In the genomic region with DNA sequence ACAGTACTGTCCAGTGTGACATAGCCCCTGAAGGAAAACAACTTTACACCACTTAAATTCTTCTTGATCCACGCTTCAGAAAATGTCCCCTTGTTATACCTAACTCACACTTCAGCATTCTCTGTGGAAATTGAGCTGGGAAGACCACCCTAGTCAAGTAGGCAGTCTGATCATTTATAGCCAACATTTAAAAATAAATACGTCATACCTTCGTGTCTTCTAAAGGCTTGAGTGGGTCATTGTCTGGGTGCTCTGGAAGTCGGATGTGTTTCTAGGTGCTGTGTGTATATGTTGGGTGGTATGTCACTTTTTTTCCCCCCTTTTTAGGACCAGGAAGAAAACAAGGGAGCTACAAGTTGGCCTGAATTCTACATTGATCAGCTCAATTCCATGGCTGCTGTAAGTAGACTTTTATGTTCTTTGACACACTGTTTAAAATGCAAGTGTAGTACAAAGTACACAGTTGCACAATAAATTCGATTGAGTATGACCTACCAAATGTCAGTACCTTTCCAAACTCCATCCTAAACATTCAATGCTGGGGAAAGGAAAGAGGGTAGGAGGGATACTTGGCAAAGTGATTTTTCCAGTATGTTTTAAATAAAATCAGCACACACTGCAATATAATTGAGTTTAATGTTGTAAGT, we compare ENCODE assay signal across 1 cellular context.
TF ChIP-seq lines count a peak whose summit lies in the region.

No MANE protein-coding gene starts in this region.

TF ChIP-seq in HepG2, 621 proteins besides CTCF, POLR2A, EP300 and RAD21 (continued from another document and continues in another):
- TF ChIP-seq, protein P1, sequence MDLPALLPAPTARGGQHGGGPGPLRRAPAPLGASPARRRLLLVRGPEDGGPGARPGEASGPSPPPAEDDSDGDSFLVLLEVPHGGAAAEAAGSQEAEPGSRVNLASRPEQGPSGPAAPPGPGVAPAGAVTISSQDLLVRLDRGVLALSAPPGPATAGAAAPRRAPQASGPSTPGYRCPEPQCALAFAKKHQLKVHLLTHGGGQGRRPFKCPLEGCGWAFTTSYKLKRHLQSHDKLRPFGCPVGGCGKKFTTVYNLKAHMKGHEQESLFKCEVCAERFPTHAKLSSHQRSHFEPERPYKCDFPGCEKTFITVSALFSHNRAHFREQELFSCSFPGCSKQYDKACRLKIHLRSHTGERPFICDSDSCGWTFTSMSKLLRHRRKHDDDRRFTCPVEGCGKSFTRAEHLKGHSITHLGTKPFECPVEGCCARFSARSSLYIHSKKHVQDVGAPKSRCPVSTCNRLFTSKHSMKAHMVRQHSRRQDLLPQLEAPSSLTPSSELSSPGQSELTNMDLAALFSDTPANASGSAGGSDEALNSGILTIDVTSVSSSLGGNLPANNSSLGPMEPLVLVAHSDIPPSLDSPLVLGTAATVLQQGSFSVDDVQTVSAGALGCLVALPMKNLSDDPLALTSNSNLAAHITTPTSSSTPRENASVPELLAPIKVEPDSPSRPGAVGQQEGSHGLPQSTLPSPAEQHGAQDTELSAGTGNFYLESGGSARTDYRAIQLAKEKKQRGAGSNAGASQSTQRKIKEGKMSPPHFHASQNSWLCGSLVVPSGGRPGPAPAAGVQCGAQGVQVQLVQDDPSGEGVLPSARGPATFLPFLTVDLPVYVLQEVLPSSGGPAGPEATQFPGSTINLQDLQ (CRISPR knock-in tag; IDR thresholded peaks at IDR 0.05), result no peak
- TF ChIP-seq CBFB (CRISPR knock-in tag; IDR thresholded peaks at IDR 0.05) (no peak), ZNF556 (CRISPR knock-in tag; IDR thresholded peaks at IDR 0.05; ENCODE audit: borderline replicate concordance) (no peak; the same call in 1 of the 2 replicates), TCF12 (IDR thresholded peaks at IDR 0.05) (no peak), TCF12 (CRISPR knock-in tag; IDR thresholded peaks at IDR 0.05) (no peak), ZNF766 (CRISPR knock-in tag; IDR thresholded peaks at IDR 0.05; ENCODE audit: borderline replicate concordance) (no peak), ZNF788 (CRISPR knock-in tag; IDR thresholded peaks at IDR 0.05; ENCODE audit: borderline replicate concordance) (no peak), ZNF761 (CRISPR knock-in tag; conservative IDR thresholded peaks at IDR 0.05) (no peak), CENPBD1 (CRISPR knock-in tag; IDR thresholded peaks at IDR 0.05; ENCODE audit: borderline replicate concordance, low read depth) (no peak), ZNF441 (CRISPR knock-in tag; IDR thresholded peaks at IDR 0.05; ENCODE audit: borderline replicate concordance) (no peak), PHF8 (CRISPR knock-in tag; IDR thresholded peaks at IDR 0.05) (no peak), GATAD1 (CRISPR knock-in tag; IDR thresholded peaks at IDR 0.05) (no peak), ZSCAN21 (CRISPR knock-in tag; IDR thresholded peaks at IDR 0.05; ENCODE audit: borderline replicate concordance) (no peak), ZNF597 (CRISPR knock-in tag; IDR thresholded peaks at IDR 0.05) (no peak), ZNF562 (CRISPR knock-in tag; IDR thresholded peaks at IDR 0.05; ENCODE audit: borderline replicate concordance) (no peak), BRCA1 (CRISPR knock-in tag; IDR thresholded peaks at IDR 0.05) (no peak), TBX3 (IDR thresholded peaks at IDR 0.05; ENCODE audit: borderline replicate concordance) (no peak), ZNF598 (CRISPR knock-in tag; IDR thresholded peaks at IDR 0.05; ENCODE audit: borderline replicate concordance) (no peak), MTA3 (CRISPR knock-in tag; IDR thresholded peaks at IDR 0.05) (no peak), ZNF180 (CRISPR knock-in tag; IDR thresholded peaks at IDR 0.05; ENCODE audit: borderline replicate concordance, low read depth) (no peak), ZNF782 (CRISPR knock-in tag; IDR thresholded peaks at IDR 0.05; ENCODE audit: borderline replicate concordance) (no peak), YEATS2 (CRISPR knock-in tag; IDR thresholded peaks at IDR 0.05; ENCODE audit: borderline replicate concordance) (no peak), MIXL1 (CRISPR knock-in tag; IDR thresholded peaks at IDR 0.05) (peak; percentile 76), RELA (CRISPR knock-in tag; IDR thresholded peaks at IDR 0.05) (no peak), NFATC3 (CRISPR knock-in tag; IDR thresholded peaks at IDR 0.05) (no peak), KAT2B (IDR thresholded peaks at IDR 0.05; ENCODE audit: borderline replicate concordance, low read depth, low read length) (no peak), ZNF510 (CRISPR knock-in tag; IDR thresholded peaks at IDR 0.05; ENCODE audit: low read depth) (no peak), PLSCR1 (CRISPR knock-in tag; IDR thresholded peaks at IDR 0.05; ENCODE audit: borderline replicate concordance) (no peak), KDM3A (CRISPR knock-in tag; IDR thresholded peaks at IDR 0.05; ENCODE audit: low read depth) (peak; percentile 31; the same call in 1 of the 2 replicates), NCOA2 (CRISPR knock-in tag; IDR thresholded peaks at IDR 0.05) (peak; percentile 83), CBX2 (IDR thresholded peaks at IDR 0.05; ENCODE audit: low read depth, low read length) (no peak), CBX2 (CRISPR knock-in tag; IDR thresholded peaks at IDR 0.05; ENCODE audit: low read depth) (no peak), ZNF83 (CRISPR knock-in tag; IDR thresholded peaks at IDR 0.05; ENCODE audit: borderline replicate concordance) (no peak), DMTF1 (CRISPR knock-in tag; IDR thresholded peaks at IDR 0.05) (no peak), BCL6 (CRISPR knock-in tag; IDR thresholded peaks at IDR 0.05) (peak; percentile 83), IKZF4 (CRISPR knock-in tag; IDR thresholded peaks at IDR 0.05; ENCODE audit: borderline replicate concordance, low read depth, not compliant biosample characterization) (no peak), NONO (IDR thresholded peaks at IDR 0.05) (no peak), NONO (CRISPR knock-in tag; conservative IDR thresholded peaks at IDR 0.05) (no peak), SOX5 (CRISPR knock-in tag; IDR thresholded peaks at IDR 0.05; ENCODE audit: borderline replicate concordance) (peak; percentile 76; the same call in 1 of the 2 replicates), MXI1 (IDR thresholded peaks at IDR 0.05; ENCODE audit: borderline replicate concordance, low read depth, low read length) (no peak), NCOR1 (IDR thresholded peaks at IDR 0.05; ENCODE audit: borderline replicate concordance, low read length) (peak; percentile 97), ZNF207 (IDR thresholded peaks at IDR 0.05; ENCODE audit: borderline replicate concordance) (no peak), ETV5 (CRISPR knock-in tag; IDR thresholded peaks at IDR 0.05; ENCODE audit: borderline replicate concordance) (peak; percentile 13; the same call in 1 of the 2 replicates), ZNF414 (CRISPR knock-in tag; IDR thresholded peaks at IDR 0.05) (no peak), ZNF691 (CRISPR knock-in tag; IDR thresholded peaks at IDR 0.05; ENCODE audit: borderline replicate concordance, low read depth) (0 out of 2 replicates have a peak, but pooled peaks have one; percentile 23), DR1 (CRISPR knock-in tag; IDR thresholded peaks at IDR 0.05) (no peak), CEBPB (IDR thresholded peaks at IDR 0.05; ENCODE audit: borderline replicate concordance, low read depth, low read length) (peak; percentile 97), TGIF2 (CRISPR knock-in tag; IDR thresholded peaks at IDR 0.05) (0 out of 2 replicates have a peak, but pooled peaks have one; percentile 57)
- TF ChIP-seq, protein P2, sequence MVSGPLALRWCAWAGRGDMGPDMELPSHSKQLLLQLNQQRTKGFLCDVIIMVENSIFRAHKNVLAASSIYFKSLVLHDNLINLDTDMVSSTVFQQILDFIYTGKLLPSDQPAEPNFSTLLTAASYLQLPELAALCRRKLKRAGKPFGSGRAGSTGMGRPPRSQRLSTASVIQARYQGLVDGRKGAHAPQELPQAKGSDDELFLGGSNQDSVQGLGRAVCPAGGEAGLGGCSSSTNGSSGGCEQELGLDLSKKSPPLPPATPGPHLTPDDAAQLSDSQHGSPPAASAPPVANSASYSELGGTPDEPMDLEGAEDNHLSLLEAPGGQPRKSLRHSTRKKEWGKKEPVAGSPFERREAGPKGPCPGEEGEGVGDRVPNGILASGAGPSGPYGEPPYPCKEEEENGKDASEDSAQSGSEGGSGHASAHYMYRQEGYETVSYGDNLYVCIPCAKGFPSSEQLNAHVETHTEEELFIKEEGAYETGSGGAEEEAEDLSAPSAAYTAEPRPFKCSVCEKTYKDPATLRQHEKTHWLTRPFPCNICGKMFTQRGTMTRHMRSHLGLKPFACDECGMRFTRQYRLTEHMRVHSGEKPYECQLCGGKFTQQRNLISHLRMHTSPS (CRISPR knock-in tag; IDR thresholded peaks at IDR 0.05; ENCODE audit: low read depth), result no peak
- TF ChIP-seq, protein P3, sequence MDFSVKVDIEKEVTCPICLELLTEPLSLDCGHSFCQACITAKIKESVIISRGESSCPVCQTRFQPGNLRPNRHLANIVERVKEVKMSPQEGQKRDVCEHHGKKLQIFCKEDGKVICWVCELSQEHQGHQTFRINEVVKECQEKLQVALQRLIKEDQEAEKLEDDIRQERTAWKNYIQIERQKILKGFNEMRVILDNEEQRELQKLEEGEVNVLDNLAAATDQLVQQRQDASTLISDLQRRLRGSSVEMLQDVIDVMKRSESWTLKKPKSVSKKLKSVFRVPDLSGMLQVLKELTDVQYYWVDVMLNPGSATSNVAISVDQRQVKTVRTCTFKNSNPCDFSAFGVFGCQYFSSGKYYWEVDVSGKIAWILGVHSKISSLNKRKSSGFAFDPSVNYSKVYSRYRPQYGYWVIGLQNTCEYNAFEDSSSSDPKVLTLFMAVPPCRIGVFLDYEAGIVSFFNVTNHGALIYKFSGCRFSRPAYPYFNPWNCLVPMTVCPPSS (IDR thresholded peaks at IDR 0.05), result no peak
- TF ChIP-seq, protein P4, sequence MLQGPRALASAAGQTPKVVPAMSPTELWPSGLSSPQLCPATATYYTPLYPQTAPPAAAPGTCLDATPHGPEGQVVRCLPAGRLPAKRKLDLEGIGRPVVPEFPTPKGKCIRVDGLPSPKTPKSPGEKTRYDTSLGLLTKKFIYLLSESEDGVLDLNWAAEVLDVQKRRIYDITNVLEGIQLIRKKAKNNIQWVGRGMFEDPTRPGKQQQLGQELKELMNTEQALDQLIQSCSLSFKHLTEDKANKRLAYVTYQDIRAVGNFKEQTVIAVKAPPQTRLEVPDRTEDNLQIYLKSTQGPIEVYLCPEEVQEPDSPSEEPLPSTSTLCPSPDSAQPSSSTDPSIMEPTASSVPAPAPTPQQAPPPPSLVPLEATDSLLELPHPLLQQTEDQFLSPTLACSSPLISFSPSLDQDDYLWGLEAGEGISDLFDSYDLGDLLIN (CRISPR knock-in tag; IDR thresholded peaks at IDR 0.05; ENCODE audit: borderline replicate concordance), result no peak
- TF ChIP-seq, protein P5, sequence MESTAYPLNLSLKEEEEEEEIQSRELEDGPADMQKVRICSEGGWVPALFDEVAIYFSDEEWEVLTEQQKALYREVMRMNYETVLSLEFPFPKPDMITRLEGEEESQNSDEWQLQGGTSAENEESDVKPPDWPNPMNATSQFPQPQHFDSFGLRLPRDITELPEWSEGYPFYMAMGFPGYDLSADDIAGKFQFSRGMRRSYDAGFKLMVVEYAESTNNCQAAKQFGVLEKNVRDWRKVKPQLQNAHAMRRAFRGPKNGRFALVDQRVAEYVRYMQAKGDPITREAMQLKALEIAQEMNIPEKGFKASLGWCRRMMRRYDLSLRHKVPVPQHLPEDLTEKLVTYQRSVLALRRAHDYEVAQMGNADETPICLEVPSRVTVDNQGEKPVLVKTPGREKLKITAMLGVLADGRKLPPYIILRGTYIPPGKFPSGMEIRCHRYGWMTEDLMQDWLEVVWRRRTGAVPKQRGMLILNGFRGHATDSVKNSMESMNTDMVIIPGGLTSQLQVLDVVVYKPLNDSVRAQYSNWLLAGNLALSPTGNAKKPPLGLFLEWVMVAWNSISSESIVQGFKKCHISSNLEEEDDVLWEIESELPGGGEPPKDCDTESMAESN (CRISPR knock-in tag; conservative IDR thresholded peaks at IDR 0.05), result no peak
